ENCODE assay signal across 1 cellular context in genomic region chr4:1538096-1538410, GRCh38.
TF ChIP-seq lines count a peak whose summit lies in the region.

No MANE protein-coding gene starts in this region.

TF ChIP-seq in H1, 55 proteins besides CTCF, POLR2A, EP300 and RAD21 (continued from another document):
- no peak for TF ChIP-seq CHD1 (IDR thresholded peaks at IDR 0.05; ENCODE audit: low read depth, low read length)
TF ChIP-seq in H1: peak in this region for 0.
